ENCODE assay signal across 16 cellular contexts in the genomic region with DNA sequence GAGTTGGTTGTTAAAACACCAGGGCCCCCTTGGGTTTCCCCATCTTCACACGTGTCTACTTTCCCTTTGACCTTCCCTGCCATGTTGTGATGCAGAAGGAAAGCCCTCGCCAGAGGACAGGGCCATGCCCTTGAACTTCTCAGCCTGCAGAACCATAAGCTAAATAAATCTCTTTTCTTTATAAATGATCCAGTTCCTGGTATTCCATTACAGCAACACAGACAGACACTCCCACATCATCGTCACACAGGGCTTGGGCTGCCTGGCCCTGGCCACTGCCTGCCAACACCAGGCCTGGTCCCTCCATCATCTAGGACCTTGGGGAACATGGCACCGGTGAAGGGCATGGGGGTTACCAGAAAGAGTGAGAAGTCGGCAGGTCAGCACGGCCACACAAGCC.
"Had no signal": no experiment of that assay in that cellular context is flagged by ENCODE, and none has a peak within 500 bp of the region (broad histone marks: within the 10 kb centered on the region; RNA-seq: fewer than 3 reads in every experiment).

No MANE protein-coding gene starts in this region.

- H3K4me1 ChIP-seq: suprapubic skin, upper lobe of right lung had no signal

- H3K4me3 ChIP-seq: hepatocyte, suprapubic skin, upper lobe of right lung had no signal

- H3K4me3 Mint-ChIP-seq: central memory CD8-positive, alpha-beta T cell; mesothelial cell of epicardium; neural crest cell; stimulated activated naive B cell treated with anti-CD40 and anti-IgM and Interleukin-4, amounts not matched to agents 10 μg/mL and 1 μg/mL and 100 μg/mL, for 72 hours had no signal

- H3K36me3 ChIP-seq: suprapubic skin, upper lobe of right lung had no signal

- ATAC-seq: stimulated activated naive B cell treated with anti-CD40 and anti-IgM and Interleukin-4, amounts not matched to agents 10 μg/mL and 1 μg/mL and 100 μg/mL, for 72 hours; upper lobe of right lung had no signal

- H3K9me3 Mint-ChIP-seq: central memory CD8-positive, alpha-beta T cell; mesothelial cell of epicardium had no signal

- H3K27ac Mint-ChIP-seq: mesothelial cell of epicardium; stimulated activated naive B cell treated with anti-CD40 and anti-IgM and Interleukin-4, amounts not matched to agents 10 μg/mL and 1 μg/mL and 100 μg/mL, for 72 hours had no signal

- DNase-seq: activated effector memory CD4-positive, alpha-beta T cell treated with anti-CD3 and anti-CD28 coated beads, Interleukin-2, amount 50 U/mL, for 16 hours; activated T-cell treated with anti-CD3 and anti-CD28 coated beads for 4 hours; cortex of kidney; effector CD8-positive, alpha-beta T cell; foreskin melanocyte; kidney; small intestine; stimulated activated naive B cell treated with anti-CD40 and anti-IgM and Interleukin-4, amounts not matched to agents 10 μg/mL and 1 μg/mL and 100 μg/mL, for 72 hours; T-helper 1 cell; upper lobe of right lung had no signal

- H3K4me2 ChIP-seq: hepatocyte had no signal

- H3K36me3 Mint-ChIP-seq: mesothelial cell of epicardium had no signal

- H3K27me3 Mint-ChIP-seq: central memory CD8-positive, alpha-beta T cell; stimulated activated naive B cell treated with anti-CD40 and anti-IgM and Interleukin-4, amounts not matched to agents 10 μg/mL and 1 μg/mL and 100 μg/mL, for 72 hours had no signal

- H2AFZ ChIP-seq: hepatocyte had no signal

- H3K27ac ChIP-seq: hepatocyte, suprapubic skin, upper lobe of right lung, VCaP had no signal

- H3K27me3 ChIP-seq: hepatocyte, suprapubic skin, upper lobe of right lung had no signal

- H3K9me3 ChIP-seq: suprapubic skin, upper lobe of right lung had no signal

- H3K79me2 ChIP-seq: hepatocyte had no signal
